In genomic region chr10:27241640-27242472, GRCh38 we compare ENCODE assay signal across 1 cellular context.
A peak's percentile ranks its signal among the peaks of the same experiment; 100 is the strongest.
TF ChIP-seq lines count a peak whose summit lies in the region.

No MANE protein-coding gene starts in this region.

TF ChIP-seq in A549, 52 proteins besides CTCF, POLR2A, EP300 and RAD21 (continued from another document):
- TF ChIP-seq PBX3 (IDR thresholded peaks at IDR 0.05) (no peak; the same call in 1 of the 2 replicates), CEBPB (IDR thresholded peaks at IDR 0.05) (0 out of 4 replicates have a peak, but pooled peaks of 1 of the 2 experiments have one; percentile 4), E2F6 (IDR thresholded peaks at IDR 0.05; ENCODE audit: borderline replicate concordance, low read depth) (0 out of 2 replicates have a peak, but pooled peaks have one; percentile 49), FOXS1 (CRISPR knock-in tag; IDR thresholded peaks at IDR 0.05) (no peak)
- TF ChIP-seq, protein P1, sequence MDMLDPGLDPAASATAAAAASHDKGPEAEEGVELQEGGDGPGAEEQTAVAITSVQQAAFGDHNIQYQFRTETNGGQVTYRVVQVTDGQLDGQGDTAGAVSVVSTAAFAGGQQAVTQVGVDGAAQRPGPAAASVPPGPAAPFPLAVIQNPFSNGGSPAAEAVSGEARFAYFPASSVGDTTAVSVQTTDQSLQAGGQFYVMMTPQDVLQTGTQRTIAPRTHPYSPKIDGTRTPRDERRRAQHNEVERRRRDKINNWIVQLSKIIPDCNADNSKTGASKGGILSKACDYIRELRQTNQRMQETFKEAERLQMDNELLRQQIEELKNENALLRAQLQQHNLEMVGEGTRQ (IDR thresholded peaks at IDR 0.05), result no peak
- TF ChIP-seq, protein P2, sequence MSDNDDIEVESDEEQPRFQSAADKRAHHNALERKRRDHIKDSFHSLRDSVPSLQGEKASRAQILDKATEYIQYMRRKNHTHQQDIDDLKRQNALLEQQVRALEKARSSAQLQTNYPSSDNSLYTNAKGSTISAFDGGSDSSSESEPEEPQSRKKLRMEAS (IDR thresholded peaks at IDR 0.05), result peak; percentile 61; the same call in 1 of the 2 replicates
